9 cellular contexts compared by ENCODE assay signal in genomic region chr19:46639356-46640061, GRCh38. TPM values are rescaled to one million over a fixed set of nuclear protein-coding genes. Genes with fewer than 3 reads are reported as not detected.
DNase-seq lines count a peak whose midpoint lies in the region; ATAC-seq and TF ChIP-seq lines count a peak whose summit lies in the region.
"Had no signal": no experiment of that assay in that cellular context is flagged by ENCODE, and none has a peak within 500 bp of the region (broad histone marks: within the 10 kb centered on the region; RNA-seq: fewer than 3 reads in every experiment).

No MANE protein-coding gene starts in this region.

- no peaks in the 10 kb centered on the region for H3K36me3 Mint-ChIP-seq in naive thymus-derived CD8-positive, alpha-beta T cell
- H3K36me3 Mint-ChIP-seq: naive B cell had no signal

- peak in 1 of 2 donors; percentile 56 for DNase-seq in stimulated activated naive CD8-positive, alpha-beta T cell treated with anti-CD3 and anti-CD28 coated beads, Interleukin-15, amount 100 ng/mL, for 72 hours
- no peak for DNase-seq in stimulated activated naive CD8-positive, alpha-beta T cell treated with anti-CD3 and anti-CD28 coated beads, Interleukin-15, Interleukin-2, amounts not matched to agents 100 U/mL and 50 U/mL, for 24 hours
- DNase-seq in RPMI7951 (ENCODE audit: low read depth) (peak; percentile 87), epithelial cell of proximal tubule (ENCODE audit: low read depth) (no peak), KG1 (lab: John Stamatoyannopoulos, UW) (no peak), 8988T (no peak)
- DNase-seq in naive thymus-derived CD8-positive, alpha-beta T cell: no peak

- H3K27me3 Mint-ChIP-seq in stimulated activated naive CD8-positive, alpha-beta T cell treated with anti-CD3 and anti-CD28 coated beads, Interleukin-15, amount 100 ng/mL, for 72 hours: peaks cover 17% of the 10 kb centered on the region
- peaks cover 0 to 9% (median 7%) of the 10 kb centered on the region in 5 donors for H3K27me3 Mint-ChIP-seq in naive thymus-derived CD8-positive, alpha-beta T cell

- H3K4me3 Mint-ChIP-seq in stimulated activated naive CD8-positive, alpha-beta T cell treated with anti-CD3 and anti-CD28 coated beads, Interleukin-15, amount 100 ng/mL, for 72 hours: no peak overlapping the region
- peak overlapping the region in 7 of 10 donors; percentile 26 to 72 (median 50) for H3K4me3 Mint-ChIP-seq in naive thymus-derived CD8-positive, alpha-beta T cell

- POLR2A ChIA-PET in naive thymus-derived CD8-positive, alpha-beta T cell (lab: Charles Lee): interaction anchor here (0.7 to 1.0 kb wide), 2 partner anchors 23 to 94 kb away, joined by 3 read pairs; no protein-coding TSS in a partner anchor

- ATAC-seq in stimulated activated naive CD8-positive, alpha-beta T cell treated with anti-CD3 and anti-CD28 coated beads, Interleukin-15, amount 100 ng/mL, for 72 hours: peak; percentile 22
- ATAC-seq in stimulated activated naive CD8-positive, alpha-beta T cell treated with anti-CD3 and anti-CD28 coated beads, Interleukin-15, Interleukin-2, amounts not matched to agents 100 U/mL and 50 U/mL, for 24 hours: no peak
- no peak for ATAC-seq in naive thymus-derived CD8-positive, alpha-beta T cell
- ATAC-seq in HG02973 (IDR thresholded peaks at IDR 0.05; ENCODE audit: unreplicated experiment): no peak

- TF ChIP-seq CTCF in epithelial cell of proximal tubule (conservative IDR thresholded peaks at IDR 0.05; ENCODE audit: low read depth, low read length): no peak

- H3K4me3 ChIP-seq in epithelial cell of proximal tubule (ENCODE audit: low read depth, low read length): peak overlapping the region; percentile 46

- H3K9me3 Mint-ChIP-seq in stimulated activated naive CD8-positive, alpha-beta T cell treated with anti-CD3 and anti-CD28 coated beads, Interleukin-15, amount 100 ng/mL, for 72 hours: no peaks in the 10 kb centered on the region
- no peaks in the 10 kb centered on the region for H3K9me3 Mint-ChIP-seq in naive thymus-derived CD8-positive, alpha-beta T cell
- H3K9me3 Mint-ChIP-seq: naive B cell had no signal

- no peak overlapping the region for H3K27ac Mint-ChIP-seq in stimulated activated naive CD8-positive, alpha-beta T cell treated with anti-CD3 and anti-CD28 coated beads, Interleukin-15, amount 100 ng/mL, for 72 hours
- peak overlapping the region in 1 of 10 donors; percentile 31 for H3K27ac Mint-ChIP-seq in naive thymus-derived CD8-positive, alpha-beta T cell

- H3K4me1 Mint-ChIP-seq in stimulated activated naive CD8-positive, alpha-beta T cell treated with anti-CD3 and anti-CD28 coated beads, Interleukin-15, amount 100 ng/mL, for 72 hours: peaks cover 6% of the 10 kb centered on the region
- H3K4me1 Mint-ChIP-seq in naive thymus-derived CD8-positive, alpha-beta T cell: peaks cover 0 to 17% (median 10%) of the 10 kb centered on the region in 4 donors

RNA-seq across cellular contexts. Expression of gene GNG8, which starts 3.5 kb away (rescaled TPM):
- total RNA-seq in RPMI7951 (2014; rRNA removed; shearing (Covaris generic)): not detected in 2 replicates
- total RNA-seq in epithelial cell of proximal tubule: not detected in 2 replicates
- total RNA-seq in naive thymus-derived CD8-positive, alpha-beta T cell: not detected
- polyA plus RNA-seq in naive thymus-derived CD8-positive, alpha-beta T cell: not detected

RNA-seq across cellular contexts. Expression of gene PTGIR, which starts 14.6 kb away (rescaled TPM):
- total RNA-seq in RPMI7951 (2014; rRNA removed; shearing (Covaris generic)): 0.60 and 0.78 TPM in 2 replicates
- total RNA-seq in epithelial cell of proximal tubule: 0.07 and 0.58 TPM in 2 replicates
- under 1 TPM in 1 of 2 experiments, not detected in 1; 0.25 TPM for total RNA-seq in naive thymus-derived CD8-positive, alpha-beta T cell
- 1 to 10 TPM in 1 of 3 donors, under 1 TPM in 2; 0.12 to 2.8 (median 0.55) TPM for polyA plus RNA-seq in naive thymus-derived CD8-positive, alpha-beta T cell

RNA-seq across cellular contexts. Expression of gene DACT3, which starts 21.5 kb away (rescaled TPM):
- 2.2 and 3.3 TPM in 2 replicates for total RNA-seq in RPMI7951 (2014; rRNA removed; shearing (Covaris generic))
- not detected in 2 replicates for total RNA-seq in epithelial cell of proximal tubule
- total RNA-seq in naive thymus-derived CD8-positive, alpha-beta T cell: under 1 TPM in 1 of 2 experiments, not detected in 1; 0.13 TPM
- under 1 TPM in 1 of 3 donors, not detected in 2; 0.13 TPM for polyA plus RNA-seq in naive thymus-derived CD8-positive, alpha-beta T cell

RNA-seq across cellular contexts. Expression of gene CALM3, which starts 38.4 kb away (rescaled TPM):
- total RNA-seq in RPMI7951 (2014; rRNA removed; shearing (Covaris generic)): 173 and 174 TPM in 2 replicates
- 181 and 304 TPM in 2 replicates for total RNA-seq in epithelial cell of proximal tubule
- total RNA-seq in naive thymus-derived CD8-positive, alpha-beta T cell: 100 to 1,000 TPM; 185 to 190 TPM
- polyA plus RNA-seq in naive thymus-derived CD8-positive, alpha-beta T cell: 100 to 1,000 TPM; 188 to 221 (median 214) TPM

Comparison
In these comparisons a context has a peak if more than half of its experiments do, and no peak if none do; other contexts are left out.
1. H3K4me3 Mint-ChIP-seq: peak in naive thymus-derived CD8-positive, alpha-beta T cell (7 of 10); none in stimulated activated naive CD8-positive, alpha-beta T cell treated with anti-CD3 and anti-CD28 coated beads, Interleukin-15, amount 100 ng/mL, for 72 hours (0 of 2).